In genomic region chr7:98250789-98251188, GRCh38 we compare ENCODE assay signal across 8 cellular contexts. TPM values are rescaled to one million over a fixed set of nuclear protein-coding genes. Genes with fewer than 3 reads are reported as not detected.
A peak's percentile ranks its signal among the peaks of the same experiment; 100 is the strongest.
DNase-seq lines count a peak whose midpoint lies in the region; ATAC-seq, FAIRE-seq and TF ChIP-seq lines count a peak whose summit lies in the region.

No MANE protein-coding gene starts in this region.

- no peaks in the 10 kb centered on the region for H3K27me3 ChIP-seq in PC-9 (ENCODE audit: insufficient read depth, low read depth)
- no peaks in the 10 kb centered on the region for H3K27me3 ChIP-seq in body of pancreas

- H3F3A ChIP-seq in PC-9 (ENCODE audit: insufficient read depth, low read depth) = peaks cover 23% of the 10 kb centered on the region

- H4K20me1 ChIP-seq in PC-9 (ENCODE audit: insufficient read depth) = no peaks in the 10 kb centered on the region

- H3K27me3 Mint-ChIP-seq in nephron (ENCODE audit: low read depth) = no peaks in the 10 kb centered on the region

- no peak for DNase-seq in GM18507 (ENCODE audit: extremely low spot score, insufficient read length, low read depth)
- DNase-seq in PC-9 = peak; percentile 26 to 43
- peak in 2 of 4 donors; percentile 32 to 33 for DNase-seq in body of pancreas
- no peak for DNase-seq in SK-N-DZ (ENCODE audit: low spot score)

- H3K9me3 Mint-ChIP-seq in nephron = no peaks in the 10 kb centered on the region

- peak overlapping the region; percentile 92 for H3K4me2 ChIP-seq in PC-9

- POLR2A ChIA-PET in PC-9 (lab: Charles Lee; ENCODE audit: unreplicated experiment) = interaction anchor here (0.7 kb wide), 2 partner anchors 53 to 104 kb away, joined by 4 to 17 read pairs; no protein-coding TSS in a partner anchor

- H3K36me3 ChIP-seq in PC-9 (ENCODE audit: low read depth) = no peaks in the 10 kb centered on the region
- no peaks in the 10 kb centered on the region for H3K36me3 ChIP-seq in body of pancreas (replicated peaks in 1 of 2; ENCODE audit: insufficient read depth in 1 of 2, low read depth in 2 of 2)

- TSS peak; percentile 50 for BruUV-seq in PC-9 (replicated peaks; lab: Mats Ljungman, UMichigan)

- H3K4me3 Mint-ChIP-seq in nephron = peak overlapping the region; percentile 95 to 97 (median 96)

- H3K36me3 Mint-ChIP-seq in nephron (ENCODE audit: low read depth) = peaks cover 5% of the 10 kb centered on the region

- FAIRE-seq in GM18507 (lab: Jason Lieb, UNC) = peak; percentile 49

- no peaks in the 10 kb centered on the region for H3K9me3 ChIP-seq in PC-9 (ENCODE audit: insufficient read depth, low read depth)
- no peaks in the 10 kb centered on the region for H3K9me3 ChIP-seq in body of pancreas

- peaks cover 27% of the 10 kb centered on the region for H3K4me1 Mint-ChIP-seq in nephron

- 16 to 22% methylated on average over 3 of the region's 3 CpGs for WGBS in body of pancreas, 2 donors

- CTCF ChIA-PET in PC-9 (lab: Charles Lee) = interaction anchor here (0.7 to 1.0 kb wide), 5 partner anchors 18 to 379 kb away, joined by 3 to 11 read pairs (median 3); partner anchors contain the start of gene ASNS

- no peak for TF ChIP-seq POLR2A in body of pancreas (IDR thresholded peaks at IDR 0.05)

- ATAC-seq in body of pancreas (no peak), GM19452 (IDR thresholded peaks at IDR 0.05; ENCODE audit: unreplicated experiment) (no peak), GM21515 (IDR thresholded peaks at IDR 0.05; ENCODE audit: unreplicated experiment) (no peak), HG03097 (IDR thresholded peaks at IDR 0.05; ENCODE audit: low FRiP score, unreplicated experiment) (no peak)

- H2AFZ ChIP-seq in PC-9 = peak overlapping the region; percentile 98

- H3K27ac ChIP-seq in PC-9 = peak overlapping the region; percentile 71
- H3K27ac ChIP-seq in body of pancreas = peak overlapping the region; percentile 86 to 98 (median 92)

- H3K4me1 ChIP-seq in PC-9 (replicated peaks; ENCODE audit: insufficient read depth) = peaks cover 25% of the 10 kb centered on the region
- peaks cover 46% of the 10 kb centered on the region for H3K4me1 ChIP-seq in body of pancreas

- TF ChIP-seq CTCF in PC-9 (conservative IDR thresholded peaks at IDR 0.05) (no peak), body of pancreas (IDR thresholded peaks at IDR 0.05) (no peak), nephron (IDR thresholded peaks at IDR 0.05; ENCODE audit: unreplicated experiment in 3 of 3) (no peak)

- H3K27ac Mint-ChIP-seq in nephron = peak overlapping the region; percentile 38 to 80 (median 55)

- intact Hi-C loops in PC-9 (cut with micrococcal nuclease; ENCODE audit: unreplicated experiment) = loop anchor here (1.0 kb wide), 1 partner anchor 34 kb away; no protein-coding TSS in a partner anchor
- intact Hi-C loops in body of pancreas (cut with DNase I) = no loop called here

- H3K9me2 ChIP-seq in PC-9 (ENCODE audit: insufficient read depth) = no peaks in the 10 kb centered on the region

- H3K4me3 ChIP-seq in PC-9 (peak overlapping the region; percentile 100), body of pancreas (no peak overlapping the region)

- H3K79me2 ChIP-seq in PC-9 (ENCODE audit: low read depth) = peaks cover 41% of the 10 kb centered on the region

RNA-seq across cellular contexts. Expression of gene TECPR1, which starts 1.2 kb away (rescaled TPM):
- total RNA-seq in PC-9 (2021) (22.7 and 27.4 TPM in 2 replicates), body of pancreas (10 to 100 TPM; 19.7 to 28.3 TPM)
- 21.2 and 34.4 TPM in 2 replicates for polyA plus RNA-seq in SK-N-DZ (2014; cell fraction: cytosol; rRNA removed)
- polyA plus RNA-seq in SK-N-DZ (2014; cell fraction: nucleus; rRNA removed) = 55.3 and 70.7 TPM in 2 replicates

RNA-seq across cellular contexts. Expression of gene BRI3, which starts 30.7 kb away (rescaled TPM):
- total RNA-seq in PC-9 (2021) (239 and 255 TPM in 2 replicates), body of pancreas (10 to 100 TPM; 29.0 to 44.9 TPM)
- 25.4 and 27.8 TPM in 2 replicates for polyA plus RNA-seq in SK-N-DZ (2014; cell fraction: cytosol; rRNA removed)
- 15.9 and 22.8 TPM in 2 replicates for polyA plus RNA-seq in SK-N-DZ (2014; cell fraction: nucleus; rRNA removed)

RNA-seq across cellular contexts. Expression of gene BHLHA15, which starts 39.5 kb away (rescaled TPM):
- total RNA-seq in PC-9 (2021) (0.53 and 0.79 TPM in 2 replicates), body of pancreas (100 to 1,000 TPM; 247 to 584 TPM)
- 0.29 TPM in 1 of 2 replicates, not detected in the other for polyA plus RNA-seq in SK-N-DZ (2014; cell fraction: cytosol; rRNA removed)
- polyA plus RNA-seq in SK-N-DZ (2014; cell fraction: nucleus; rRNA removed) = not detected in 2 replicates

Comparison
In these comparisons a context has a peak if more than half of its experiments do, and no peak if none do; other contexts are left out.
1. DNase-seq: peak in PC-9 (2 of 2); none in GM18507 (single experiment) and SK-N-DZ (single experiment).
2. RNA of gene BHLHA15, which starts 39.5 kb away (total RNA-seq): 247 to 584 TPM in body of pancreas; 0.53 to 0.79 TPM in PC-9; every median in the first group is over 100 times any median in the second.